Comparison of ENCODE assay signal across 11 cellular contexts in the genomic region with DNA sequence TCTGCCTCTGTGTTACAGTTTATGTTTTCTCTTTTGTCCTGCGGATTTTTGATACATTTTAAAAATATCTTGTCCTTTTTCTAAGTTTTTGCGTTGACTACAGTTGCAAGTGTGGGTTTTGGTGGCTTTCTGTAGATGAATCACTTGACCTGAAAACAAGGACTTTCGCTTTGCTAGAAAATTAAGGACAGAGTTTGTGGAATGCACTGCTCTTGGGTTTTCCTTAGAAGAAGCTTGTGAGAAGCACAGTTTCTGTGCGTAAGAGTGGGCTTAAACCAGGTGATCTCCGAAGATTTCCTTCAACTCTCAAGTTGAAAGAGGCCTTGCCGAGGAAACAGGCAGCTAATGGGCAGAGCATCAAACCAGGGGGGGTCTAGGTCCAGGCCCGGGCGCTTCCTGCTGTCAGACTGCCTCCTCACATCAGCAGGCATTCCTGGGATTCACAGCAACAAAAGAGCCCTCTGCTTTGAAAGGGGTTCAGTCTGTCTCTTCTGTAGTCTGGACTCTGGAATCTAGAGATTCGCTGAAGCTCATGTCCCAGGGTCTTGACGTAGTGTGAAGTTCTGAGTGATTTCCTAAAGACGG. TPM values are rescaled to one million over a fixed set of nuclear protein-coding genes. Genes with fewer than 3 reads are reported as not detected.
DNase-seq lines count a peak whose midpoint lies in the region; ATAC-seq and TF ChIP-seq lines count a peak whose summit lies in the region.
"Had no signal": no experiment of that assay in that cellular context is flagged by ENCODE, and none has a peak within 500 bp of the region (broad histone marks: within the 10 kb centered on the region; RNA-seq: fewer than 3 reads in every experiment).

No MANE protein-coding gene starts in this region.

- TF ChIP-seq CTCF in cardiac fibroblast (IDR thresholded peaks at IDR 0.05; ENCODE audit: low read depth, low read length) (no peak), GM10266 (IDR thresholded peaks at IDR 0.05; ENCODE audit: control insufficient read depth, insufficient read depth, low read depth, missing control alignments) (no peak)

- H3K9me3 Mint-ChIP-seq in stimulated activated naive CD8-positive, alpha-beta T cell treated with anti-CD3 and anti-CD28 coated beads, Interleukin-15, Interleukin-2, amounts not matched to agents 100 ng/mL and 50 ng/mL, for 24 hours: no peaks in the 10 kb centered on the region

- no peak overlapping the region for H3K4me3 ChIP-seq in cardiac fibroblast (replicated peaks in 1 of 2; ENCODE audit: low read depth in 2 of 2, low read length in 2 of 2)

- peak overlapping the region; percentile 52 for H3K4me3 Mint-ChIP-seq in stimulated activated naive CD8-positive, alpha-beta T cell treated with anti-CD3 and anti-CD28 coated beads, Interleukin-15, Interleukin-2, amounts not matched to agents 100 ng/mL and 50 ng/mL, for 24 hours

- peaks cover 51% of the 10 kb centered on the region for H3K36me3 Mint-ChIP-seq in stimulated activated naive CD8-positive, alpha-beta T cell treated with anti-CD3 and anti-CD28 coated beads, Interleukin-15, Interleukin-2, amounts not matched to agents 100 ng/mL and 50 ng/mL, for 24 hours (ENCODE audit: low read depth)

- no peak for DNase-seq in stimulated activated naive CD8-positive, alpha-beta T cell treated with anti-CD3 and anti-CD28 coated beads, Interleukin-15, Interleukin-2, amounts not matched to agents 100 U/mL and 50 U/mL, for 24 hours
- peak; percentile 32 to 37 for DNase-seq in cardiac fibroblast (ENCODE audit: low read depth in 2 of 2)
- peak; percentile 24 to 59 for DNase-seq in lung microvascular endothelial cell (ENCODE audit: low read depth in 2 of 2)
- DNase-seq in GM10266 (ENCODE audit: extremely low spot score): no peak
- DNase-seq: KG1, NCI-H2227 treated with DMSO at 0.1 percent for 48 hours, posterior cingulate gyrus had no signal

- H3K27me3 Mint-ChIP-seq in stimulated activated naive CD8-positive, alpha-beta T cell treated with anti-CD3 and anti-CD28 coated beads, Interleukin-15, Interleukin-2, amounts not matched to agents 100 ng/mL and 50 ng/mL, for 24 hours: no peaks in the 10 kb centered on the region

- ATAC-seq in stimulated activated naive CD8-positive, alpha-beta T cell treated with anti-CD3 and anti-CD28 coated beads, Interleukin-15, Interleukin-2, amounts not matched to agents 100 U/mL and 50 U/mL, for 24 hours: no peak
- ATAC-seq in GM21717 (IDR thresholded peaks at IDR 0.05; ENCODE audit: unreplicated experiment) (no peak), GM19324 (IDR thresholded peaks at IDR 0.05; ENCODE audit: low FRiP score, unreplicated experiment) (no peak), HG03039 (IDR thresholded peaks at IDR 0.05; ENCODE audit: unreplicated experiment) (no peak)

- H3K4me1 Mint-ChIP-seq in stimulated activated naive CD8-positive, alpha-beta T cell treated with anti-CD3 and anti-CD28 coated beads, Interleukin-15, Interleukin-2, amounts not matched to agents 100 ng/mL and 50 ng/mL, for 24 hours (ENCODE audit: low read depth): peaks cover 97% of the 10 kb centered on the region

- H3K27ac Mint-ChIP-seq in stimulated activated naive CD8-positive, alpha-beta T cell treated with anti-CD3 and anti-CD28 coated beads, Interleukin-15, Interleukin-2, amounts not matched to agents 100 ng/mL and 50 ng/mL, for 24 hours: peak overlapping the region; percentile 85

RNA-seq across cellular contexts. Expression of a gene that starts 17.3 kb away (rescaled TPM):
- total RNA-seq in lung microvascular endothelial cell: 33.1 and 47.8 TPM in 2 replicates

Comparison
In these comparisons a context has a peak if more than half of its experiments do, and no peak if none do; other contexts are left out.
1. DNase-seq: peak in cardiac fibroblast (2 of 2) and lung microvascular endothelial cell (2 of 2); none in stimulated activated naive CD8-positive, alpha-beta T cell treated with anti-CD3 and anti-CD28 coated beads, Interleukin-15, Interleukin-2, amounts not matched to agents 100 U/mL and 50 U/mL, for 24 hours (single experiment) and GM10266 (single experiment).